ENCODE assay signal across 29 cellular contexts in genomic region chr4:37644962-37645361, GRCh38. TPM values are rescaled to one million over a fixed set of nuclear protein-coding genes. Genes with fewer than 3 reads are reported as not detected.
DNase-seq lines count a peak whose midpoint lies in the region; ATAC-seq and TF ChIP-seq lines count a peak whose summit lies in the region.
"Had no signal": no experiment of that assay in that cellular context is flagged by ENCODE, and none has a peak within 500 bp of the region (broad histone marks: within the 10 kb centered on the region; RNA-seq: fewer than 3 reads in every experiment).

No MANE protein-coding gene starts in this region.

- TF ChIP-seq EP300 in suprapubic skin (IDR thresholded peaks at IDR 0.05): no peak

- H3K27me3 ChIP-seq in right cardiac atrium (ENCODE audit: control insufficient read depth, insufficient read depth) (no peaks in the 10 kb centered on the region), brain microvascular endothelial cell (replicated peaks) (no peaks in the 10 kb centered on the region), suprapubic skin (no peaks in the 10 kb centered on the region), WERI-Rb-1 (ENCODE audit: insufficient read depth, low read depth, severe bottlenecking) (no peaks in the 10 kb centered on the region)
- H3K27me3 ChIP-seq: BLaER1 treated with 17β-estradiol and CSF1 and Interleukin-3, amounts not matched to agents 10 nM and 100 nM; foreskin keratinocyte; hepatocyte; testis had no signal

- no peak overlapping the region for H3K4me3 Mint-ChIP-seq in activated naive CD4-positive, alpha-beta T cell treated with anti-CD3 and anti-CD28 coated beads, Interleukin-2, amount 10 ng/mL, durations not matched to agents 7 days and 5 days
- H3K4me3 Mint-ChIP-seq: activated naive CD8-positive, alpha-beta T cell treated with anti-CD3 and anti-CD28 coated beads, Interleukin-2, amount 50 U/mL, for 24 hours; neural crest cell; stimulated activated memory B cell treated with anti-CD40 and anti-IgM and Interleukin-4, amounts not matched to agents 10 μg/mL and 1 μg/mL and 100 μg/mL, for 72 hours; T-helper 17 cell had no signal

- TF ChIP-seq CTCF in brain microvascular endothelial cell (IDR thresholded peaks at IDR 0.05; ENCODE audit: low read depth, low read length, missing control alignments): no peak
- TF ChIP-seq CTCF in suprapubic skin (IDR thresholded peaks at IDR 0.05): no peak
- no peak for TF ChIP-seq CTCF in WERI-Rb-1 (IDR thresholded peaks at IDR 0.05; ENCODE audit: low read depth, low read length)

- no peaks in the 10 kb centered on the region for H3K9me3 Mint-ChIP-seq in activated naive CD4-positive, alpha-beta T cell treated with anti-CD3 and anti-CD28 coated beads, Interleukin-2, amount 10 ng/mL, durations not matched to agents 7 days and 5 days
- H3K9me3 Mint-ChIP-seq: activated naive CD8-positive, alpha-beta T cell treated with anti-CD3 and anti-CD28 coated beads, Interleukin-2, amount 50 U/mL, for 24 hours; neural crest cell; stimulated activated memory B cell treated with anti-CD40 and anti-IgM and Interleukin-4, amounts not matched to agents 10 μg/mL and 1 μg/mL and 100 μg/mL, for 72 hours had no signal

- no peak overlapping the region for H3K4me3 ChIP-seq in right cardiac atrium (ENCODE audit: low read length)
- H3K4me3 ChIP-seq in brain microvascular endothelial cell (ENCODE audit: low read depth, low read length): no peak overlapping the region
- no peak overlapping the region for H3K4me3 ChIP-seq in suprapubic skin
- no peak overlapping the region for H3K4me3 ChIP-seq in WERI-Rb-1 (ENCODE audit: low read depth, low read length)
- H3K4me3 ChIP-seq: BLaER1 treated with 17β-estradiol and CSF1 and Interleukin-3, amounts not matched to agents 10 nM and 100 nM; hepatocyte; lung; SK-N-MC; testis had no signal

- CTCF ChIA-PET in activated naive CD4-positive, alpha-beta T cell treated with anti-CD3 and anti-CD28 coated beads, Interleukin-2, amount 10 ng/mL, durations not matched to agents 7 days and 5 days (lab: Charles Lee): interaction anchor here (0.7 kb wide), 1 partner anchor 42 kb away, joined by 3 read pairs; no protein-coding TSS in a partner anchor

- intact Hi-C loops in right cardiac atrium (cut with DNase I): no loop called here
- intact Hi-C loops in left ventricle myocardium superior (cut with micrococcal nuclease): no loop called here

- WGBS in right cardiac atrium: 70% methylated on average over 9 of the region's 9 CpGs
- 86% methylated on average over 8 of the region's 9 CpGs for WGBS in suprapubic skin

- H3K27ac Mint-ChIP-seq in activated naive CD4-positive, alpha-beta T cell treated with anti-CD3 and anti-CD28 coated beads, Interleukin-2, amount 10 ng/mL, durations not matched to agents 7 days and 5 days: no peak overlapping the region
- H3K27ac Mint-ChIP-seq: activated naive CD8-positive, alpha-beta T cell treated with anti-CD3 and anti-CD28 coated beads, Interleukin-2, amount 50 U/mL, for 24 hours; stimulated activated memory B cell treated with anti-CD40 and anti-IgM and Interleukin-4, amounts not matched to agents 10 μg/mL and 1 μg/mL and 100 μg/mL, for 72 hours; T-helper 17 cell had no signal

- H3K4me1 ChIP-seq in right cardiac atrium (ENCODE audit: control insufficient read depth, insufficient read depth, low read length): peaks cover 5% of the 10 kb centered on the region
- peaks cover 28% of the 10 kb centered on the region for H3K4me1 ChIP-seq in suprapubic skin
- H3K4me1 ChIP-seq: testis had no signal

- no peak for TF ChIP-seq POLR2A in suprapubic skin (IDR thresholded peaks at IDR 0.05)

- H3K4me1 Mint-ChIP-seq in activated naive CD4-positive, alpha-beta T cell treated with anti-CD3 and anti-CD28 coated beads, Interleukin-2, amount 10 ng/mL, durations not matched to agents 7 days and 5 days: no peaks in the 10 kb centered on the region
- H3K4me1 Mint-ChIP-seq: stimulated activated memory B cell treated with anti-CD40 and anti-IgM and Interleukin-4, amounts not matched to agents 10 μg/mL and 1 μg/mL and 100 μg/mL, for 72 hours had no signal

- H3K36me3 ChIP-seq in brain microvascular endothelial cell (replicated peaks): no peaks in the 10 kb centered on the region
- peaks cover 27% of the 10 kb centered on the region for H3K36me3 ChIP-seq in suprapubic skin
- no peaks in the 10 kb centered on the region for H3K36me3 ChIP-seq in WERI-Rb-1

- no peaks in the 10 kb centered on the region for H3K27me3 Mint-ChIP-seq in activated naive CD4-positive, alpha-beta T cell treated with anti-CD3 and anti-CD28 coated beads, Interleukin-2, amount 10 ng/mL, durations not matched to agents 7 days and 5 days
- H3K27me3 Mint-ChIP-seq: activated naive CD8-positive, alpha-beta T cell treated with anti-CD3 and anti-CD28 coated beads, Interleukin-2, amount 50 U/mL, for 24 hours; stimulated activated memory B cell treated with anti-CD40 and anti-IgM and Interleukin-4, amounts not matched to agents 10 μg/mL and 1 μg/mL and 100 μg/mL, for 72 hours; T-helper 17 cell had no signal

- DNase-seq in right cardiac atrium: peak in 2 of 3 donors; percentile 34 to 53
- no peak for DNase-seq in left ventricle myocardium superior
- DNase-seq in brain microvascular endothelial cell: peak; percentile 65
- DNase-seq in left lobe of liver (ENCODE audit: low spot score): peak; percentile 85
- no peak for DNase-seq in suprapubic skin (ENCODE audit: low spot score in 2 of 2)
- no peak for DNase-seq in WERI-Rb-1
- no peak for DNase-seq in activated naive CD4-positive, alpha-beta T cell treated with anti-CD3 and anti-CD28 coated beads, Interleukin-2, amount 10 ng/mL, durations not matched to agents 7 days and 5 days
- DNase-seq: activated CD4-positive, alpha-beta T cell treated with anti-CD3 and anti-CD28 coated beads, Interleukin-2, amount 50 U/mL, for 1 hour; activated CD8-positive, alpha-beta memory T cell treated with anti-CD3 and anti-CD28 coated beads, Interleukin-2, amount 50 U/mL, for 4 hours; activated effector memory CD4-positive, alpha-beta T cell treated with Interleukin-2 at 50 U/mL for 16 hours; activated naive CD8-positive, alpha-beta T cell treated with anti-CD3 and anti-CD28 coated beads, Interleukin-2, amount 50 U/mL, for 24 hours; Calu3; cortex of kidney; foreskin keratinocyte; NCI-H2081 treated with DMSO at 0.1 percent for 48 hours; NK-92 treated with Interleukin-12 subunit alpha and Interleukin-12 subunit beta, amount 100 ng/mL, for 24 hours; posterior cingulate gyrus; small intestine; stimulated activated CD4-positive, alpha-beta T cell treated with anti-CD3 and anti-CD28 coated beads, Interleukin-2, amount 100 ng/mL, for 24 hours; T-helper 17 cell; testis had no signal

- peaks cover 42% of the 10 kb centered on the region for H3K36me3 Mint-ChIP-seq in activated naive CD4-positive, alpha-beta T cell treated with anti-CD3 and anti-CD28 coated beads, Interleukin-2, amount 10 ng/mL, durations not matched to agents 7 days and 5 days
- H3K36me3 Mint-ChIP-seq: stimulated activated memory B cell treated with anti-CD40 and anti-IgM and Interleukin-4, amounts not matched to agents 10 μg/mL and 1 μg/mL and 100 μg/mL, for 72 hours had no signal

- H3K27ac ChIP-seq in right cardiac atrium (ENCODE audit: low read length) (no peak overlapping the region), brain microvascular endothelial cell (no peak overlapping the region), suprapubic skin (no peak overlapping the region), WERI-Rb-1 (no peak overlapping the region)
- H3K27ac ChIP-seq: BLaER1 treated with 17β-estradiol and CSF1 and Interleukin-3, amounts not matched to agents 10 nM and 100 nM; foreskin keratinocyte; hepatocyte; HL-60; SK-N-MC; testis had no signal

- H3K9me3 ChIP-seq in right cardiac atrium (ENCODE audit: control insufficient read depth, low read length) (no peaks in the 10 kb centered on the region), suprapubic skin (no peaks in the 10 kb centered on the region), WERI-Rb-1 (ENCODE audit: severe bottlenecking) (no peaks in the 10 kb centered on the region)
- H3K9me3 ChIP-seq: BLaER1 treated with 17β-estradiol and CSF1 and Interleukin-3, amounts not matched to agents 10 nM and 100 nM; testis had no signal

- ATAC-seq in right cardiac atrium (peak; percentile 24 to 51), left ventricle myocardium superior (no peak), left lobe of liver (peak; percentile 65), GM19328 (IDR thresholded peaks at IDR 0.05; ENCODE audit: unreplicated experiment) (no peak)
- ATAC-seq: activated naive CD8-positive, alpha-beta T cell treated with anti-CD3 and anti-CD28 coated beads, Interleukin-2, amount 50 U/mL, for 24 hours; foreskin keratinocyte; stimulated activated memory B cell treated with anti-CD40 and anti-IgM and Interleukin-4, amounts not matched to agents 10 μg/mL and 1 μg/mL and 100 μg/mL, for 72 hours; T-helper 17 cell had no signal

- in situ Hi-C loops in brain microvascular endothelial cell (cut with HindIII; ENCODE audit: low pct_ligation_motif_present, low sequenced_read_pairs): no loop called here

RNA-seq across cellular contexts. Expression of gene RELL1, which starts 41.2 kb away (rescaled TPM):
- total RNA-seq in right cardiac atrium (10 to 100 TPM; 14.4 to 31.1 (median 21.9) TPM), left ventricle myocardium superior (21.9 TPM), left lobe of liver (3.9 TPM), suprapubic skin (10 to 100 TPM; 56.6 to 88.2 (median 66.7) TPM)
- polyA plus RNA-seq in right cardiac atrium: 2.1 TPM

Comparison
In these comparisons a context has a peak if more than half of its experiments do, and no peak if none do; other contexts are left out.
1. ATAC-seq: peak in right cardiac atrium (2 of 2) and left lobe of liver (single experiment); none in left ventricle myocardium superior (single experiment) and GM19328 (single experiment).
2. DNase-seq: peak in right cardiac atrium (2 of 3), brain microvascular endothelial cell (single experiment) and left lobe of liver (single experiment); none in left ventricle myocardium superior (single experiment), suprapubic skin (0 of 2), WERI-Rb-1 (single experiment) and activated naive CD4-positive, alpha-beta T cell treated with anti-CD3 and anti-CD28 coated beads, Interleukin-2, amount 10 ng/mL, durations not matched to agents 7 days and 5 days (single experiment).